28 cellular contexts compared by ENCODE assay signal in the genomic region with DNA sequence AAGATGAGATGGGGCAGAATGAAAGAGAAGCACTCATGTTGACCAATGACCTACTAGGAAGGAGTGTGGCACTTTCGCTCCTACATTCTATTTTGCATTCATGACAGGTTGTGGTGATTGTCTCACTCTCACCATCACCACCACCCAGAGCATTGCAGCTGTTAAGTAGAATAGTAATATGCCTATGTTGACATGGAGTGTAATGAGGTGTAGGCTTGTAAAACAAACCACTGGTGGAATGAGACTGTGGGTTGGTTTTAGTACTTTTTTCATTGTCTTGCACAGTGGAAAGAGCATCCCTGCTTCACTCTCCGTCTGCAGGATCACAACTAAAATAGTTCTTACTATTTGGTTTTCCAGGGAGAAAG.
"Had no signal": no experiment of that assay in that cellular context is flagged by ENCODE, and none has a peak within 500 bp of the region (broad histone marks: within the 10 kb centered on the region; RNA-seq: fewer than 3 reads in every experiment).

No MANE protein-coding gene starts in this region.

- H3K36me3 ChIP-seq: ascending aorta, cardiac muscle cell had no signal

- H3K4me3 ChIP-seq: ascending aorta, cardiac muscle cell had no signal

- H3K27ac ChIP-seq: ascending aorta, cardiac muscle cell, VCaP had no signal

- H3K9me3 ChIP-seq: ascending aorta had no signal

- H3K4me1 ChIP-seq: ascending aorta had no signal

- ATAC-seq: activated CD4-positive, alpha-beta T cell treated with anti-CD3 and anti-CD28 coated beads for 36 hours; activated CD8-positive, alpha-beta memory T cell treated with anti-CD3 and anti-CD28 coated beads, Interleukin-2, amount 10 ng/mL, durations not matched to agents 7 days and 5 days; activated CD8-positive, alpha-beta T cell treated with anti-CD3 and anti-CD28 coated beads, Interleukin-2, amount 10 ng/mL, durations not matched to agents 7 days and 5 days; activated naive CD8-positive, alpha-beta T cell treated with anti-CD3 and anti-CD28 coated beads, Interleukin-2, amount 50 U/mL, for 24 hours had no signal

- H3K27me3 ChIP-seq: ascending aorta, cardiac muscle cell had no signal

- DNase-seq: activated B cell treated with CpG ODN at 0.5 μM for 24 hours; activated CD4-positive, alpha-beta memory T cell treated with anti-CD3 and anti-CD28 coated beads, Interleukin-2, amount 10 ng/mL, durations not matched to agents 7 days and 5 days; activated CD4-positive, alpha-beta T cell treated with anti-CD3 and anti-CD28 coated beads for 1 hour; activated CD4-positive, alpha-beta T cell treated with anti-CD3 and anti-CD28 coated beads for 36 hours; activated CD4-positive, alpha-beta T cell treated with anti-CD3 and anti-CD28 coated beads for 48 hours; activated CD4-positive, alpha-beta T cell treated with anti-CD3 and anti-CD28 coated beads, Interleukin-2, amount 10 ng/mL, durations not matched to agents 7 days and 5 days; activated CD4-positive, alpha-beta T cell treated with anti-CD3 and anti-CD28 coated beads, Interleukin-2, amount 50 U/mL, for 48 hours; activated CD8-positive, alpha-beta memory T cell treated with anti-CD3 and anti-CD28 coated beads for 24 hours; activated CD8-positive, alpha-beta memory T cell treated with anti-CD3 and anti-CD28 coated beads, Interleukin-2, amount 10 ng/mL, durations not matched to agents 7 days and 5 days; activated CD8-positive, alpha-beta memory T cell treated with anti-CD3 and anti-CD28 coated beads, Interleukin-2, amount 50 U/mL, for 48 hours; activated CD8-positive, alpha-beta T cell treated with anti-CD3 and anti-CD28 coated beads, Interleukin-2, amount 10 ng/mL, durations not matched to agents 7 days and 5 days; activated effector memory CD4-positive, alpha-beta T cell treated with Interleukin-2 at 50 U/mL for 16 hours; activated gamma-delta T cell; activated naive CD4-positive, alpha-beta T cell treated with anti-CD3 and anti-CD28 coated beads, Interleukin-2, amount 10 ng/mL, durations not matched to agents 7 days and 5 days; activated naive CD4-positive, alpha-beta T cell treated with Interleukin-2 at 50 U/mL for 16 hours; activated naive CD8-positive, alpha-beta T cell treated with anti-CD3 and anti-CD28 coated beads, Interleukin-2, amount 10 ng/mL, durations not matched to agents 7 days and 5 days; activated naive CD8-positive, alpha-beta T cell treated with anti-CD3 and anti-CD28 coated beads, Interleukin-2, amount 50 U/mL, for 24 hours; activated T-cell treated with anti-CD3 and anti-CD28 coated beads, Interleukin-2, amount 50 U/mL, for 24 hours; activated T-cell treated with anti-CD3 and anti-CD28 coated beads, Interleukin-2, amount 50 U/mL, for 48 hours; amygdala; anterior cingulate cortex; caudate nucleus; cerebellar nuclear complex; T-helper 2 cell; T-helper 9 cell had no signal
